Comparison of ENCODE assay signal across 14 cellular contexts in genomic region chr11:47711225-47711624, GRCh38. TPM values are rescaled to one million over a fixed set of nuclear protein-coding genes. Genes with fewer than 3 reads are reported as not detected.
A peak's percentile ranks its signal among the peaks of the same experiment; 100 is the strongest.
DNase-seq lines count a peak whose midpoint lies in the region; ATAC-seq, FAIRE-seq and TF ChIP-seq lines count a peak whose summit lies in the region.
"Had no signal": no experiment of that assay in that cellular context is flagged by ENCODE, and none has a peak within 500 bp of the region (broad histone marks: within the 10 kb centered on the region; RNA-seq: fewer than 3 reads in every experiment).

No MANE protein-coding gene starts in this region.

- no TSS peak for BruUV-seq in HepG2 (replicated peaks; lab: Mats Ljungman, UMichigan)

- H3K4me3 Mint-ChIP-seq in CD4-positive, alpha-beta T cell: no peak overlapping the region
- H3K4me3 Mint-ChIP-seq: IgD-negative memory B cell had no signal

- H4K20me1 ChIP-seq in HepG2 (ENCODE audit: insufficient read depth, low read length): no peaks in the 10 kb centered on the region
- H4K20me1 ChIP-seq: BLaER1 had no signal

- H3K27me3 ChIP-seq in liver (ENCODE audit: control insufficient read depth in 4 of 4, insufficient read depth in 4 of 4, low read length in 3 of 4): no peaks in the 10 kb centered on the region
- no peaks in the 10 kb centered on the region for H3K27me3 ChIP-seq in HepG2 (ENCODE audit: control insufficient read depth in 1 of 2, insufficient read depth in 2 of 2, low read length in 2 of 2)
- H3K27me3 ChIP-seq in mesendoderm (ENCODE audit: insufficient read depth, low read length, poor library complexity): no peaks in the 10 kb centered on the region
- no peaks in the 10 kb centered on the region for H3K27me3 ChIP-seq in gastrocnemius medialis
- no peaks in the 10 kb centered on the region for H3K27me3 ChIP-seq in CD4-positive, alpha-beta T cell (ENCODE audit: control insufficient read depth, insufficient read depth, low read length)
- H3K27me3 ChIP-seq: BLaER1 had no signal

- H3K27me3 Mint-ChIP-seq in CD4-positive, alpha-beta T cell: no peaks in the 10 kb centered on the region
- H3K27me3 Mint-ChIP-seq: IgD-negative memory B cell had no signal

- TF ChIP-seq EP300 in HepG2 (IDR thresholded peaks at IDR 0.05; ENCODE audit: low read depth in 2 of 2, low read length in 2 of 2) (no peak), HepG2 (CRISPR knock-in tag; IDR thresholded peaks at IDR 0.05; ENCODE audit: borderline replicate concordance) (no peak)

- intact Hi-C loops in HepG2 (cut with micrococcal nuclease; ENCODE audit: unreplicated experiment) (no loop called here), gastrocnemius medialis (cut with DNase I; ENCODE audit: low total_unique reads) (no loop called here)
- intact Hi-C loops in CD4-positive, alpha-beta T cell (cut with DNase I, micrococcal nuclease): loop anchor here in 1 of 2 experiments (10.0 kb wide), 1 partner anchor 134 kb away; the partner anchor contains the start of gene NUP160

- H2BK15ac ChIP-seq in mesendoderm (replicated peaks; ENCODE audit: low read depth): no peak overlapping the region

- no peak overlapping the region for H2BK120ac ChIP-seq in mesendoderm (ENCODE audit: low read depth, low read length)

- peaks cover 18% of the 10 kb centered on the region for H3K36me3 Mint-ChIP-seq in CD4-positive, alpha-beta T cell (ENCODE audit: low read depth)

- in situ Hi-C loops in HepG2 (cut with HindIII; ENCODE audit: extremely low pct_ligation_motif_present, low pct_unique_long_range_greater_than_20kb) (no loop called here), gastrocnemius medialis (cut with MboI; ENCODE audit: low sequenced_read_pairs in 4 of 4) (no loop called here)

- no peak for TF ChIP-seq POLR2A in HepG2 (IDR thresholded peaks at IDR 0.05; ENCODE audit: insufficient read depth in 1 of 2, low read depth in 2 of 2, low read length in 2 of 2)
- no peak for TF ChIP-seq POLR2A in gastrocnemius medialis (IDR thresholded peaks at IDR 0.05)

- no peak overlapping the region for H3K27ac ChIP-seq in liver (ENCODE audit: low read depth in 1 of 2, low read length in 2 of 2)
- no peak overlapping the region for H3K27ac ChIP-seq in HepG2 (ENCODE audit: extremely low read length, insufficient read depth, low read length)
- H3K27ac ChIP-seq in mesendoderm (ENCODE audit: low read depth, low read length): no peak overlapping the region
- H3K27ac ChIP-seq in gastrocnemius medialis: no peak overlapping the region
- H3K27ac ChIP-seq in CD4-positive, alpha-beta T cell (ENCODE audit: low read depth, low read length): no peak overlapping the region
- H3K27ac ChIP-seq: BLaER1, GM23248 had no signal

- no peaks in the 10 kb centered on the region for H3K9me3 Mint-ChIP-seq in CD4-positive, alpha-beta T cell
- H3K9me3 Mint-ChIP-seq: IgD-negative memory B cell had no signal

- H3K9me3 ChIP-seq in liver (ENCODE audit: control insufficient read depth in 4 of 4, low read length in 3 of 4): no peaks in the 10 kb centered on the region
- no peaks in the 10 kb centered on the region for H3K9me3 ChIP-seq in HepG2 (ENCODE audit: low read length)
- H3K9me3 ChIP-seq in gastrocnemius medialis: no peaks in the 10 kb centered on the region
- H3K9me3 ChIP-seq in CD4-positive, alpha-beta T cell (ENCODE audit: control insufficient read depth, low read length): no peaks in the 10 kb centered on the region
- H3K9me3 ChIP-seq: HAP-1 had no signal

- POLR2A ChIA-PET in HepG2 (lab: Yijun Ruan, JAX): no interaction called here
- POLR2A ChIA-PET in CD4-positive, alpha-beta T cell (lab: Charles Lee): no interaction called here

- DNase-seq in HepG2 (ENCODE audit: low spot score): no peak
- peak; percentile 27 for DNase-seq in iPS-NIHi7 (ENCODE audit: extremely low spot score)
- peak; percentile 2 for DNase-seq in mesendoderm
- no peak for DNase-seq in gastrocnemius medialis
- DNase-seq in CD4-positive, alpha-beta T cell: no peak
- no peak for DNase-seq in NCI-H1105 treated with DMSO at 0.1 percent for 48 hours (lab: John Stamatoyannopoulos, UW)
- DNase-seq: 8988T, AML-193, DMS 273 treated with DMSO at 0.1 percent for 48 hours, GM23248 had no signal

- WGBS in liver: 59% methylated on average over 5 of the region's 5 CpGs
- 74% methylated on average over 5 of the region's 5 CpGs for WGBS in HepG2 (ENCODE audit: low lambda C conversion rate)
- no CpG with 5 or more reads among the region's 5 CpGs for WGBS in mesendoderm (ENCODE audit: extremely low coverage, insufficient coverage, low lambda C conversion rate)

- no peak overlapping the region for H4K8ac ChIP-seq in mesendoderm (ENCODE audit: low read depth, low read length)

- H3K4me3 ChIP-seq in liver (ENCODE audit: low read depth in 1 of 3, low read length in 3 of 3) (no peak overlapping the region), HepG2 (replicated peaks in 1 of 3; ENCODE audit: insufficient read depth in 1 of 3, low read depth in 2 of 3, low read length in 3 of 3) (no peak overlapping the region), mesendoderm (ENCODE audit: low read length) (no peak overlapping the region), gastrocnemius medialis (no peak overlapping the region)
- H3K4me3 ChIP-seq: BLaER1, GM23248, HAP-1 had no signal

- ATAC-seq in HepG2 (no peak), gastrocnemius medialis (no peak)
- ATAC-seq in CD4-positive, alpha-beta T cell (ENCODE audit: poor library complexity): no peak

- TF ChIP-seq RAD21 in liver (IDR thresholded peaks at IDR 0.05) (no peak), HepG2 (CRISPR knock-in tag; IDR thresholded peaks at IDR 0.05) (no peak)

- no peak overlapping the region for H3K23ac ChIP-seq in mesendoderm (ENCODE audit: low read length)

- H3K18ac ChIP-seq in mesendoderm (ENCODE audit: low read length): no peak overlapping the region

- H3K4me2 ChIP-seq in HepG2 (ENCODE audit: low read depth, low read length) (no peak overlapping the region), mesendoderm (ENCODE audit: low read length) (no peak overlapping the region)
- H3K4me2 ChIP-seq: BLaER1 had no signal

- H3K9ac ChIP-seq in liver (ENCODE audit: low read depth in 1 of 2, low read length in 2 of 2): no peak overlapping the region
- no peak overlapping the region for H3K9ac ChIP-seq in HepG2 (ENCODE audit: insufficient read depth, low read depth, low read length)
- no peak overlapping the region for H3K9ac ChIP-seq in mesendoderm (ENCODE audit: low read length)
- H3K9ac ChIP-seq: BLaER1, GM23248 had no signal

- no peak overlapping the region for H2AFZ ChIP-seq in HepG2 (ENCODE audit: low read length)
- H2AFZ ChIP-seq: GM23248 had no signal

- peaks cover 19% of the 10 kb centered on the region for H3K4me1 Mint-ChIP-seq in CD4-positive, alpha-beta T cell (ENCODE audit: low read depth)

- no peaks in the 10 kb centered on the region for H3K36me3 ChIP-seq in liver (ENCODE audit: control insufficient read depth in 4 of 4, insufficient read depth in 3 of 4, low read depth in 1 of 4, low read length in 3 of 4)
- no peaks in the 10 kb centered on the region for H3K36me3 ChIP-seq in HepG2 (replicated peaks in 1 of 2; ENCODE audit: control insufficient read depth in 1 of 2, insufficient read depth in 2 of 2, low read length in 2 of 2)
- no peaks in the 10 kb centered on the region for H3K36me3 ChIP-seq in mesendoderm (ENCODE audit: control insufficient read depth, insufficient read depth, low read length)
- H3K36me3 ChIP-seq in gastrocnemius medialis: peaks cover 0 to 3% of the 10 kb centered on the region in 2 donors
- H3K36me3 ChIP-seq: BLaER1 had no signal

- H2AK5ac ChIP-seq in mesendoderm (ENCODE audit: low read length): no peak overlapping the region

- H3K79me2 ChIP-seq in HepG2 (ENCODE audit: insufficient read depth, low read length): no peaks in the 10 kb centered on the region
- H3K79me2 ChIP-seq in mesendoderm (ENCODE audit: control insufficient read depth, insufficient read depth, low read length): no peaks in the 10 kb centered on the region

- H3K4me1 ChIP-seq in liver (ENCODE audit: control insufficient read depth in 4 of 4, insufficient read depth in 4 of 4, low read length in 3 of 4): peaks cover 3 to 23% (median 9%) of the 10 kb centered on the region in 4 donors
- H3K4me1 ChIP-seq in HepG2 (ENCODE audit: insufficient read depth, low read length): peaks cover 22% of the 10 kb centered on the region
- H3K4me1 ChIP-seq in mesendoderm (ENCODE audit: control insufficient read depth, low read depth, low read length): no peaks in the 10 kb centered on the region
- H3K4me1 ChIP-seq in gastrocnemius medialis: peaks cover 0 to 4% of the 10 kb centered on the region in 2 donors

- no peak overlapping the region for H4K5ac ChIP-seq in mesendoderm (ENCODE audit: low read length)

- H3K4ac ChIP-seq in mesendoderm (ENCODE audit: low read depth, low read length): no peak overlapping the region

- no peaks in the 10 kb centered on the region for H3K79me1 ChIP-seq in mesendoderm (ENCODE audit: low read length)

- H3K27ac Mint-ChIP-seq in CD4-positive, alpha-beta T cell: no peak overlapping the region

- H3K56ac ChIP-seq in mesendoderm (ENCODE audit: low read length): no peak overlapping the region

- FAIRE-seq in HepG2 (lab: Jason Lieb, UNC): no peak

- CTCF ChIA-PET in HepG2 (lab: Yijun Ruan, JAX; ENCODE audit: low intra/inter-chr PET ratio, low total read pairs): no interaction called here
- CTCF ChIA-PET in CD4-positive, alpha-beta T cell (lab: Charles Lee): no interaction called here

- H2BK5ac ChIP-seq in mesendoderm (ENCODE audit: low read length): no peak overlapping the region

- TF ChIP-seq CTCF in liver (IDR thresholded peaks at IDR 0.05; ENCODE audit: low read depth, low read length, missing input control) (no peak), HepG2 (CRISPR knock-in tag; IDR thresholded peaks at IDR 0.05) (no peak), gastrocnemius medialis (IDR thresholded peaks at IDR 0.05 in 4 of 5, conservative IDR thresholded peaks at IDR 0.05 in 1 of 5) (no peak)
- no peak for TF ChIP-seq CTCF in CD4-positive, alpha-beta T cell (IDR thresholded peaks at IDR 0.05)

RNA-seq across cellular contexts. Expression of gene AGBL2, which starts 3.9 kb away (rescaled TPM):
- total RNA-seq in liver (1 to 10 TPM; 1.7 to 3.0 TPM), HepG2 (2016; rRNA removed; fragmentation: Illumina TruSeq; extraction: Trizol) (0.67 and 1.6 TPM in 2 replicates), gastrocnemius medialis (not detected)
- polyA plus RNA-seq in liver (1 to 10 TPM in 1 of 2 donors, under 1 TPM in 1; 0.36 to 3.6 TPM), HepG2 (2011; rRNA removed) (5.7 and 6.7 TPM in 2 replicates)
- total RNA-seq in HepG2 (2016; cell fraction: cytosol; rRNA removed; fragmentation: Illumina TruSeq; extraction: Trizol; ENCODE audit: low read depth): 1.1 and 1.4 TPM in 2 replicates
- 0.56 and 2.4 TPM in 2 replicates for total RNA-seq in HepG2 (2016; cell fraction: insoluble cytoplasmic fraction; rRNA removed; fragmentation: Illumina TruSeq; extraction: Trizol)
- total RNA-seq in HepG2 (2016; cell fraction: membrane; rRNA removed; fragmentation: Illumina TruSeq; extraction: Trizol): 1.1 and 2.4 TPM in 2 replicates
- total RNA-seq in HepG2 (2016; cell fraction: nucleus; rRNA removed; fragmentation: Illumina TruSeq; extraction: Trizol): 3.0 and 3.7 TPM in 2 replicates
- polyA plus RNA-seq in HepG2 (2011; cell fraction: cytosol; rRNA removed): 1.2 and 1.6 TPM in 2 replicates
- polyA plus RNA-seq in HepG2 (2011; cell fraction: nucleus; rRNA removed): 16.0 and 24.7 TPM in 2 replicates
- 1.6 and 2.1 TPM in 2 replicates for polyA plus RNA-seq in HepG2 (2012)
- polyA plus RNA-seq in HepG2 (2016; cell fraction: cytosol; fragmentation: Illumina TruSeq; extraction: Trizol; ENCODE audit: low read depth): 0.08 and 0.57 TPM in 2 replicates
- 0.80 and 1.1 TPM in 2 replicates for polyA plus RNA-seq in HepG2 (2016; cell fraction: insoluble cytoplasmic fraction; fragmentation: Illumina TruSeq; extraction: Trizol; ENCODE audit: low read depth)
- polyA plus RNA-seq in HepG2 (2016; cell fraction: membrane; fragmentation: Illumina TruSeq; extraction: Trizol; ENCODE audit: low read depth): 0.43 and 0.99 TPM in 2 replicates
- polyA plus RNA-seq in HepG2 (2016; cell fraction: nucleus; fragmentation: Illumina TruSeq; extraction: Trizol; ENCODE audit: insufficient read depth, low read depth): 10.3 and 15.4 TPM in 2 replicates
- polyA minus RNA-seq in HepG2 (2011; rRNA and poly(A)+ RNA removed; ENCODE audit: low replicate concordance): 3.9 and 7.2 TPM in 2 replicates
- 0.59 and 2.4 TPM in 2 replicates for polyA minus RNA-seq in HepG2 (2011; cell fraction: cytosol; rRNA and poly(A)+ RNA removed)
- polyA minus RNA-seq in HepG2 (2011; cell fraction: nucleus; rRNA and poly(A)+ RNA removed): 8.0 and 8.6 TPM in 2 replicates
- polyA plus RNA-seq in mesendoderm (2013, experiment 1 of 2): 1.6 TPM
- 1.7 TPM for polyA plus RNA-seq in mesendoderm (2013, experiment 2 of 2)
- total RNA-seq in CD4-positive, alpha-beta T cell: 1 to 10 TPM; 3.6 to 4.4 TPM

RNA-seq across cellular contexts. Expression of gene FNBP4, which starts 55.9 kb away (rescaled TPM):
- total RNA-seq in liver (10 to 100 TPM; 33.2 to 66.8 TPM), HepG2 (2016; rRNA removed; fragmentation: Illumina TruSeq; extraction: Trizol) (44.4 and 72.1 TPM in 2 replicates), gastrocnemius medialis (100 to 1,000 TPM in 1 of 4 donors, 10 to 100 TPM in 3; 24.7 to 108 (median 35.2) TPM)
- polyA plus RNA-seq in liver (10 to 100 TPM; 10.9 to 23.9 TPM), HepG2 (2011; rRNA removed) (128 and 137 TPM in 2 replicates)
- 34.1 and 37.7 TPM in 2 replicates for total RNA-seq in HepG2 (2016; cell fraction: cytosol; rRNA removed; fragmentation: Illumina TruSeq; extraction: Trizol; ENCODE audit: low read depth)
- 41.6 and 65.6 TPM in 2 replicates for total RNA-seq in HepG2 (2016; cell fraction: insoluble cytoplasmic fraction; rRNA removed; fragmentation: Illumina TruSeq; extraction: Trizol)
- 24.3 and 28.2 TPM in 2 replicates for total RNA-seq in HepG2 (2016; cell fraction: membrane; rRNA removed; fragmentation: Illumina TruSeq; extraction: Trizol)
- 135 and 141 TPM in 2 replicates for total RNA-seq in HepG2 (2016; cell fraction: nucleus; rRNA removed; fragmentation: Illumina TruSeq; extraction: Trizol)
- polyA plus RNA-seq in HepG2 (2011; cell fraction: cytosol; rRNA removed): 43.7 and 45.4 TPM in 2 replicates
- 499 and 533 TPM in 2 replicates for polyA plus RNA-seq in HepG2 (2011; cell fraction: nucleus; rRNA removed)
- 82.9 and 94.0 TPM in 2 replicates for polyA plus RNA-seq in HepG2 (2012)
- polyA plus RNA-seq in HepG2 (2016; cell fraction: cytosol; fragmentation: Illumina TruSeq; extraction: Trizol; ENCODE audit: low read depth): 3.9 and 4.3 TPM in 2 replicates
- polyA plus RNA-seq in HepG2 (2016; cell fraction: insoluble cytoplasmic fraction; fragmentation: Illumina TruSeq; extraction: Trizol; ENCODE audit: low read depth): 37.3 and 40.3 TPM in 2 replicates
- 7.9 and 9.9 TPM in 2 replicates for polyA plus RNA-seq in HepG2 (2016; cell fraction: membrane; fragmentation: Illumina TruSeq; extraction: Trizol; ENCODE audit: low read depth)
- 217 and 230 TPM in 2 replicates for polyA plus RNA-seq in HepG2 (2016; cell fraction: nucleus; fragmentation: Illumina TruSeq; extraction: Trizol; ENCODE audit: insufficient read depth, low read depth)
- 54.0 and 163 TPM in 2 replicates for polyA minus RNA-seq in HepG2 (2011; rRNA and poly(A)+ RNA removed; ENCODE audit: low replicate concordance)
- polyA minus RNA-seq in HepG2 (2011; cell fraction: cytosol; rRNA and poly(A)+ RNA removed): 18.0 and 23.0 TPM in 2 replicates
- 269 and 305 TPM in 2 replicates for polyA minus RNA-seq in HepG2 (2011; cell fraction: nucleus; rRNA and poly(A)+ RNA removed)
- polyA plus RNA-seq in mesendoderm (2013, experiment 1 of 2): 58.7 TPM
- polyA plus RNA-seq in mesendoderm (2013, experiment 2 of 2): 57.8 TPM
- total RNA-seq in CD4-positive, alpha-beta T cell: 100 to 1,000 TPM; 402 to 427 TPM

Comparison
In these comparisons a context has a peak if more than half of its experiments do, and no peak if none do; other contexts are left out.
1. DNase-seq: peak in iPS-NIHi7 (single experiment) and mesendoderm (single experiment); none in HepG2 (single experiment), gastrocnemius medialis (0 of 2), CD4-positive, alpha-beta T cell (0 of 10) and NCI-H1105 treated with DMSO at 0.1 percent for 48 hours (single experiment).